In the genomic region with DNA sequence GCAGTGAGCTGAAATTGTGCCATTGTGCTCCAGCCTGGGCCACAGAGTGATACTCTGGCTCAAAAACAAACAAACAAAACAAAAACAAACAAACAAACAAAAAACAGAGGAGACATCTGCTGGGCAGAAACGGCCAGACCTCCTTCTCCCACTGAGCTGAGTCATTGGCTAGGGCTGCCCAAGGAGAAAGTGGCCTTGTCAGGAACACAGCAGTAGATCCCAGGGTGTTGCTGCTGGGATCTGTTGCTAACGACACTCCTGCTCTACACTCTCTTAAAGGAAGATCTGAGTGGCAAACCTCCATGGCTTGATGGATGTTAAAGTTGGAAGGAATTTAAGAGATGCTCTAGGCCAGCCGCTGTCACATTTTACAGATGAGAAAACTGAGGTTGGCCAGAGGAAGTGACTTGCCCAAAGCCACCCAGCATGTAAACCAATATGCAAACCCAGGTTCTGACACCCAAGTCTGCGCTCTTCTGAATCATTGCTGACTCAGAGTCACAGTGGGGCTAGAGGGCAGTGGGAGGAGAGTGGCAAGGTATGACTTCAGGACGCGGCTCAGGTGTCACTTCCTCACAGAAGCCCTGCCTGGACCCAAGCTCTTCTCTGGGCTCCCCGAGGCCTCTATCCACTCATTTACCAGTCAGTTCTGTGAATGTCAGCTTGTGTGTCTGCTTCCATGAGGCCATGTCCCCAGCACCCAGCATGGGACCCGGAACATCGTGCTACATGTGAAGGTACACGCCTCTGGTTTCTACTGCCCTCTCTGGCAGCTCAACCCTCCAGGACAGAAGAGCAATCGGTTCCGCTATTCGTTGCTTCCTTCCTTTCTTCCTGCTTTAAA, we compare ENCODE assay signal across 9 cellular contexts. TPM values are rescaled to one million over a fixed set of nuclear protein-coding genes. Genes with fewer than 3 reads are reported as not detected.
DNase-seq lines count a peak whose midpoint lies in the region; ATAC-seq lines count a peak whose summit lies in the region.
"Had no signal": no experiment of that assay in that cellular context is flagged by ENCODE, and none has a peak within 500 bp of the region (broad histone marks: within the 10 kb centered on the region; RNA-seq: fewer than 3 reads in every experiment).

No MANE protein-coding gene starts in this region.

- peaks cover 52 to 57% of the 10 kb centered on the region in 2 donors for H3K4me1 Mint-ChIP-seq in immature natural killer cell

- peaks cover 0 to 5% (median 4%) of the 10 kb centered on the region in 3 donors for H3K36me3 Mint-ChIP-seq in immature natural killer cell

- H3K27ac Mint-ChIP-seq in immature natural killer cell = peak overlapping the region; percentile 92 to 96 (median 94)

- DNase-seq in activated gamma-delta T cell treated with Interleukin-2 at 50 U/mL for 16 hours (peak; percentile 49), activated gamma-delta T cell (lab: John Stamatoyannopoulos, UW) (no peak), SKM-1 (lab: John Stamatoyannopoulos, UW; ENCODE audit: unreplicated experiment) (peak; percentile 92), immature natural killer cell (peak; percentile 77 to 85 (median 80)), NCI-H82 (lab: John Stamatoyannopoulos, UW) (no peak), superior temporal gyrus (ENCODE audit: extremely low spot score) (no peak), NCI-H345 treated with DMSO at 0.1 percent for 48 hours (lab: John Stamatoyannopoulos, UW; ENCODE audit: unreplicated experiment) (no peak)

- no peaks in the 10 kb centered on the region for H3K9me3 Mint-ChIP-seq in immature natural killer cell
- H3K9me3 Mint-ChIP-seq: nephron had no signal

- ATAC-seq in HG03025 (IDR thresholded peaks at IDR 0.05; ENCODE audit: low FRiP score, unreplicated experiment) = peak; percentile 63

- peaks cover 3 to 8% (median 7%) of the 10 kb centered on the region in 3 donors for H3K27me3 Mint-ChIP-seq in immature natural killer cell (ENCODE audit: low read depth in 3 of 3)

- peak overlapping the region; percentile 68 to 86 (median 75) for H3K4me3 Mint-ChIP-seq in immature natural killer cell
- H3K4me3 Mint-ChIP-seq: nephron had no signal

RNA-seq across cellular contexts. Expression of gene GDPD5, which starts 11.3 kb away (rescaled TPM):
- 1 to 10 TPM; 1.8 to 9.2 (median 4.1) TPM for polyA plus RNA-seq in immature natural killer cell

RNA-seq across cellular contexts. Expression of gene SERPINH1, which starts 25.0 kb away (rescaled TPM):
- polyA plus RNA-seq in immature natural killer cell = 1 to 10 TPM; 3.4 to 8.4 (median 4.5) TPM

Comparison
In these comparisons a context has a peak if more than half of its experiments do, and no peak if none do; other contexts are left out.
1. DNase-seq: peak in activated gamma-delta T cell treated with Interleukin-2 at 50 U/mL for 16 hours (single experiment), SKM-1 (single experiment) and immature natural killer cell (3 of 3); none in activated gamma-delta T cell (single experiment), NCI-H82 (single experiment), superior temporal gyrus (single experiment) and NCI-H345 treated with DMSO at 0.1 percent for 48 hours (single experiment).